ENCODE assay signal across 15 cellular contexts in the genomic region with DNA sequence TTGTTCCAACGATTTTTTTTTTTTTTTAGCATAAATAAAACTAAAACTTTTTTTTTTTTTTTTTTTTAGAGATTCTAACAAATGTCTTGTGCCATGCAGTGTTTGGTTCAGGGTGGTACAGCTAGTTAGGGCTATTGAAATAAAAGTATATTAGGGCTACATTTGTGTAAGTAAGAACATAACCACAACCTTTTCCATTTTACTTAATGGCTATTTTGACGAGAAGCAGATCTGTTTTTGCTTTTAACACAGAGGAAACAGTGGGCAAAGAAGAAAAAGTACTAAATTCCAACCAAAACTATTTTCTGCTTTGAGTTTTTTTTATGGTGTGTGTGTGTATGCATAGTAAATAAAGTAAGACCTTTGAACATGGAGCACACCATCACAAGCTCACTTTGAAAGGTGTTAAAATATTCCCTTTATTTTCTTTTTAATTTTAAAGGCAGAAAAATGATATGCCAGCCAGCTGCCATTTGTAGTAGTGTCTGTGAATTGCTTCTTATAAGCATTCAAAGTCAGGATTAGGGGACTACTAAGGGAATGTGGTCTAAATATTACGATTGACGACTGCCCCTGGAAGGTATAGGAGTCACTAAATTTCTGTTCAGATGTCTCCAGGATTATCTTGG. TPM values are rescaled to one million over a fixed set of nuclear protein-coding genes. Genes with fewer than 3 reads are reported as not detected.
DNase-seq lines count a peak whose midpoint lies in the region; ATAC-seq and TF ChIP-seq lines count a peak whose summit lies in the region.
"Had no signal": no experiment of that assay in that cellular context is flagged by ENCODE, and none has a peak within 500 bp of the region (broad histone marks: within the 10 kb centered on the region; RNA-seq: fewer than 3 reads in every experiment).

No MANE protein-coding gene starts in this region.

- H3K9me3 ChIP-seq in Caco-2: no peaks in the 10 kb centered on the region
- no peaks in the 10 kb centered on the region for H3K9me3 ChIP-seq in right cardiac atrium (ENCODE audit: control insufficient read depth, low read length)

- H3K4me1 Mint-ChIP-seq in Caco-2 (ENCODE audit: low read depth, unreplicated experiment): peaks cover 14% of the 10 kb centered on the region
- H3K4me1 Mint-ChIP-seq: activated B cell treated with CpG ODN at 0.5 μM for 24 hours had no signal

- TF ChIP-seq CTCF in Caco-2 (IDR thresholded peaks at IDR 0.05; ENCODE audit: insufficient read depth in 1 of 2, low read depth in 1 of 2, low read length in 1 of 2, severe bottlenecking in 1 of 2, unreplicated experiment in 1 of 2) (no peak), astrocyte of the spinal cord (IDR thresholded peaks at IDR 0.05; ENCODE audit: low read depth, low read length) (no peak), retinal pigment epithelial cell (conservative IDR thresholded peaks at IDR 0.05; ENCODE audit: low read depth, low read length) (no peak)

- H3K36me3 ChIP-seq in Caco-2 (ENCODE audit: control insufficient read depth, insufficient read depth, low read length): no peaks in the 10 kb centered on the region

- H3K27ac Mint-ChIP-seq in Caco-2 (ENCODE audit: unreplicated experiment): no peak overlapping the region
- H3K27ac Mint-ChIP-seq: activated B cell treated with CpG ODN at 0.5 μM for 24 hours, natural killer cell had no signal

- H3K27me3 ChIP-seq in Caco-2 (replicated peaks; ENCODE audit: control insufficient read depth, insufficient read depth, low read length) (no peaks in the 10 kb centered on the region; the same call in 1 of the 2 replicates), right cardiac atrium (ENCODE audit: control insufficient read depth, insufficient read depth) (no peaks in the 10 kb centered on the region)

- POLR2A ChIA-PET in Caco-2 (lab: Charles Lee): interaction anchor here (0.9 kb wide), 1 partner anchor 23 kb away, joined by 4 read pairs; no protein-coding TSS in a partner anchor

- H3K4me3 ChIP-seq in Caco-2 (ENCODE audit: low read depth, low read length): no peak overlapping the region
- peak overlapping the region; percentile 47 for H3K4me3 ChIP-seq in astrocyte of the spinal cord (ENCODE audit: low read depth, low read length)
- H3K4me3 ChIP-seq in right cardiac atrium (ENCODE audit: low read length): peak overlapping the region; percentile 91
- peak overlapping the region; percentile 100 for H3K4me3 ChIP-seq in retinal pigment epithelial cell (ENCODE audit: low read length)

- no peaks in the 10 kb centered on the region for H3K9me3 Mint-ChIP-seq in Caco-2 (ENCODE audit: unreplicated experiment)
- H3K9me3 Mint-ChIP-seq: activated B cell treated with CpG ODN at 0.5 μM for 24 hours, natural killer cell had no signal

- CTCF ChIA-PET in Caco-2 (lab: Charles Lee): no interaction called here

- H3K4me3 Mint-ChIP-seq in Caco-2 (ENCODE audit: unreplicated experiment): peak overlapping the region; percentile 83
- H3K4me3 Mint-ChIP-seq: activated B cell treated with CpG ODN at 0.5 μM for 24 hours, natural killer cell had no signal

- 21% methylated on average over 4 of the region's 4 CpGs for WGBS in right cardiac atrium

- intact Hi-C loops in Caco-2 (cut with micrococcal nuclease; ENCODE audit: unreplicated experiment): loop anchor here (1.0 to 10.0 kb wide), 4 partner anchors 21 to 286 kb away; no protein-coding TSS in a partner anchor
- intact Hi-C loops in right cardiac atrium (cut with DNase I): loop anchor here in 1 of 4 donors (5.0 kb wide), 1 partner anchor 161 kb away; no protein-coding TSS in a partner anchor

- no peak for ATAC-seq in right cardiac atrium
- no peak for ATAC-seq in GM19324 (IDR thresholded peaks at IDR 0.05; ENCODE audit: low FRiP score, unreplicated experiment)
- ATAC-seq: natural killer cell had no signal

- no peaks in the 10 kb centered on the region for H3K27me3 Mint-ChIP-seq in Caco-2 (ENCODE audit: insufficient read depth, unreplicated experiment)

- in situ Hi-C loops in astrocyte of the spinal cord (cut with HindIII; ENCODE audit: low sequenced_read_pairs): no loop called here

- H3K4me1 ChIP-seq in Caco-2: peaks cover 54% of the 10 kb centered on the region
- H3K4me1 ChIP-seq in right cardiac atrium (ENCODE audit: control insufficient read depth, insufficient read depth, low read length): peaks cover 3% of the 10 kb centered on the region

- no peak for DNase-seq in Caco-2
- DNase-seq in astrocyte of the spinal cord (ENCODE audit: low read depth, low spot score): peak; percentile 44
- no peak for DNase-seq in right cardiac atrium
- no peak for DNase-seq in retinal pigment epithelial cell (ENCODE audit: low read depth)
- DNase-seq in NCI-H748 (lab: John Stamatoyannopoulos, UW; ENCODE audit: unreplicated experiment): no peak
- DNase-seq in NCI-H1105 treated with DMSO at 0.1 percent for 48 hours (lab: John Stamatoyannopoulos, UW): no peak
- no peak for DNase-seq in AG08395 (ENCODE audit: low spot score)
- DNase-seq: activated B cell treated with CpG ODN at 0.5 μM for 24 hours; activated CD8-positive, alpha-beta memory T cell treated with anti-CD3 and anti-CD28 coated beads, Interleukin-2, amount 50 U/mL, for 48 hours; activated naive CD4-positive, alpha-beta T cell treated with anti-CD3 and anti-CD28 coated beads, Interleukin-2, amount 50 U/mL, for 16 hours; DMS53; natural killer cell; NCI-H226; stimulated activated CD4-positive, alpha-beta T cell treated with anti-CD3 and anti-CD28 coated beads, Interleukin-12 subunit alpha, Interleukin-12 subunit beta, amount 100 ng/mL, for 4 hours had no signal

- BruUV-seq in Caco-2 (replicated peaks; lab: Mats Ljungman, UMichigan): no TSS peak

- no peak overlapping the region for H3K27ac ChIP-seq in right cardiac atrium (ENCODE audit: low read length)

- no peaks in the 10 kb centered on the region for H3K36me3 Mint-ChIP-seq in Caco-2 (ENCODE audit: insufficient read depth, unreplicated experiment)
- H3K36me3 Mint-ChIP-seq: natural killer cell had no signal

RNA-seq across cellular contexts. Expression of a gene that starts 3.0 kb away (rescaled TPM):
- 2.5 and 3.8 TPM in 2 replicates for total RNA-seq in Caco-2 (2022)
- 10 to 100 TPM; 17.0 to 26.4 (median 24.7) TPM for total RNA-seq in right cardiac atrium
- 9.5 TPM for polyA plus RNA-seq in right cardiac atrium
- total RNA-seq: activated B cell treated with CpG ODN at 0.5 μM for 24 hours, natural killer cell had no signal
